Comparison of ENCODE assay signal across 1 cellular context in the genomic region with DNA sequence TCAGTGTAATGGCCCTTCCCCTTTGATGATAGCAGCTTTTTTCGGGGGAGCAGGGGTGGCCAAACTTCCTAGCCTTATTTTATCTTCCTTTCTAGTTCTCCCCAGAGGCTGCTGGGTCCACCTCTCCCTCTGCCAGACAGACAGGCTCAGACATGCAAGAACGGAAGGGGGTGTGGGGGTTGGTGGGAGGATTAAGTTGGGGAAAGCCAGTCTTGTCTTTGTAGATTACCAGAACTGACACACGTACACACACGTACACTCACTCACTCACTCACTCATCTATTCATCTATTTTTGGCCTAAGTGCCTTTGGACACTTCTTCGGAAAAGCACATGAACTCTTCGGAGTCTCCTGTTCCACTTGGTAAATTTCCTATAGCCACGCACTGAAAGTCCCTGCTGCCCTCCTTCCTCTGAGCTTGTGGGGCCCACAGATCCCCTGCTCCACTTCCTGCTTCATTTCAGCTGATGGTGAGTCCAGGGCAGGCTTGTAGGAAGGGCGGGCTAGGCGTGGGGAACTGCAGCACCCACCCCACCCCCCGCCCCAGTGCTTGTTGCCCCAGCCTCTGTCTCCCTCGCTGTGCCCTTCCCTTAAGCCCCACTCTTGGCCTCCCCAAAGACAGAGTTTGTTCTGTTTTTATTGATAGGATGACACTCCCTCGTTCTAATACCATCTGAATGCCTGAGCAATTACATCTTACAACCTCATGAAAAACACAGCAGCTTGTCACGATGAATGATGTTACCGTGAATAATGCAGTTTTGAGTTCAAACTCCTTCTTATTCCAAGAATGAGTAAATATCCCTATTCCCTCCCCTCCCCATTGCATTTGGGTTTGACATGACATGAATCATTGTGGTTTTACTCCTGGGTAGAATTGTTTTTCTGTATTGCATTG.
TF ChIP-seq lines count a peak whose summit lies in the region.

No MANE protein-coding gene starts in this region.

TF ChIP-seq in GM23338, 12 proteins besides CTCF, POLR2A, EP300 and RAD21 (continued from another document):
- no peak for TF ChIP-seq EZH2 (IDR thresholded peaks at IDR 0.05; ENCODE audit: low read depth, unreplicated experiment)
